Comparison of ENCODE assay signal across 8 cellular contexts in genomic region chr10:83603708-83604107, GRCh38.
DNase-seq lines count a peak whose midpoint lies in the region; ATAC-seq, FAIRE-seq and TF ChIP-seq lines count a peak whose summit lies in the region.

No MANE protein-coding gene starts in this region.

- TF ChIP-seq CTCF in omental fat pad (IDR thresholded peaks at IDR 0.05), result no peak

- no peak for FAIRE-seq in H54 (lab: Jason Lieb, UNC)

- H2BK5ac ChIP-seq in neuronal stem cell (ENCODE audit: low read length), result no peak overlapping the region

- no peaks in the 10 kb centered on the region for H3K36me3 ChIP-seq in neuronal stem cell (replicated peaks in 1 of 2; ENCODE audit: control insufficient read depth in 2 of 2, insufficient read depth in 2 of 2, low read length in 2 of 2)

- H2AFZ ChIP-seq in neuronal stem cell (ENCODE audit: low read length), result no peak overlapping the region

- WGBS in neuronal stem cell (ENCODE audit: extremely low coverage in 2 of 2, insufficient read length in 2 of 2, insufficient replicate concordance in 1 of 2), 2 donors, result no CpG with 5 or more reads among the region's 1 CpG

- H2BK15ac ChIP-seq in neuronal stem cell (ENCODE audit: low read length), result no peak overlapping the region

- H3K23ac ChIP-seq in neuronal stem cell (ENCODE audit: low read depth, low read length, poor library complexity), result no peak overlapping the region

- no peak overlapping the region for H3K4me2 ChIP-seq in neuronal stem cell (ENCODE audit: insufficient read depth, low read length, poor library complexity, severe bottlenecking)

- H3K18ac ChIP-seq in neuronal stem cell (ENCODE audit: low read length), result no peak overlapping the region

- no peak overlapping the region for H3K27ac ChIP-seq in neuronal stem cell (replicated peaks; ENCODE audit: low read length)

- no peak overlapping the region for H2AK5ac ChIP-seq in neuronal stem cell (ENCODE audit: low read depth, low read length)

- ATAC-seq in GM19025 (IDR thresholded peaks at IDR 0.05; ENCODE audit: low read depth, unreplicated experiment), result peak; percentile 96
- ATAC-seq in HG02870 (IDR thresholded peaks at IDR 0.05; ENCODE audit: unreplicated experiment), result peak; percentile 99
- ATAC-seq in omental fat pad (ENCODE audit: low FRiP score), result no peak

- H3K4me1 ChIP-seq in neuronal stem cell (ENCODE audit: control insufficient read depth in 2 of 2, insufficient read depth in 1 of 2, low read depth in 1 of 2, low read length in 2 of 2), result peaks cover 2 to 10% of the 10 kb centered on the region in 2 donors

- no peak overlapping the region for H3K4me3 ChIP-seq in neuronal stem cell (ENCODE audit: low read length in 2 of 2)

- TF ChIP-seq POLR2A in H54 (IDR thresholded peaks at IDR 0.05; ENCODE audit: low read depth, low read length), result no peak

- no peak overlapping the region for H2BK120ac ChIP-seq in neuronal stem cell (ENCODE audit: low read depth, low read length)

- H2BK12ac ChIP-seq in neuronal stem cell (ENCODE audit: low read length), result no peak overlapping the region

- DNase-seq in DMS53 (lab: John Stamatoyannopoulos, UW), result peak; percentile 68
- DNase-seq in NOMO-1 treated with dmso at 0.1 percent for 144 hours (lab: John Stamatoyannopoulos, UW; ENCODE audit: unreplicated experiment), result peak; percentile 29
- no peak for DNase-seq in neuronal stem cell (ENCODE audit: low spot score)
- no peak for DNase-seq in NCI-H2107 (lab: John Stamatoyannopoulos, UW)
- DNase-seq in omental fat pad (ENCODE audit: low spot score), result no peak
- DNase-seq in H54 (ENCODE audit: insufficient read length, low spot score), result no peak

- no peaks in the 10 kb centered on the region for H3K79me1 ChIP-seq in neuronal stem cell (ENCODE audit: low read depth, low read length)

- H4K91ac ChIP-seq in neuronal stem cell (ENCODE audit: low read depth, low read length, poor library complexity), result no peak overlapping the region

- no peak overlapping the region for H3K4ac ChIP-seq in neuronal stem cell (ENCODE audit: low read length)

- H3K27me3 ChIP-seq in neuronal stem cell (ENCODE audit: control insufficient read depth in 3 of 3, insufficient read depth in 3 of 3, low read depth in 1 of 3, low read length in 3 of 3), result no peaks in the 10 kb centered on the region

- H3K9me3 ChIP-seq in neuronal stem cell (replicated peaks in 1 of 2; ENCODE audit: control insufficient read depth in 2 of 2, insufficient read depth in 1 of 2, low read depth in 1 of 2, low read length in 2 of 2), result peaks cover 0 to 5% of the 10 kb centered on the region in 2 donors

- H4K8ac ChIP-seq in neuronal stem cell (ENCODE audit: low read depth, low read length), result no peak overlapping the region

- no peak overlapping the region for H3K9ac ChIP-seq in neuronal stem cell (ENCODE audit: low read depth, low read length, poor library complexity)

- no peak overlapping the region for H3K14ac ChIP-seq in neuronal stem cell (ENCODE audit: low read length)

Comparison
In these comparisons a context has a peak if more than half of its experiments do, and no peak if none do; other contexts are left out.
1. DNase-seq: peak in DMS53 (single experiment) and NOMO-1 treated with dmso at 0.1 percent for 144 hours (single experiment); none in neuronal stem cell (single experiment), NCI-H2107 (single experiment), omental fat pad (single experiment) and H54 (single experiment).